1 cellular context compared by ENCODE assay signal in genomic region chr7:151028131-151028947, GRCh38.
TF ChIP-seq lines count a peak whose summit lies in the region.

TSS of gene ABCB8 (plus strand) at chr7:151028450. CDS start at chr7:151028516, 66 bp downstream.

TF ChIP-seq in GM12878, 131 proteins besides CTCF, POLR2A, EP300 and RAD21 (continued from another document and continues in another):
- TF ChIP-seq, protein P1, sequence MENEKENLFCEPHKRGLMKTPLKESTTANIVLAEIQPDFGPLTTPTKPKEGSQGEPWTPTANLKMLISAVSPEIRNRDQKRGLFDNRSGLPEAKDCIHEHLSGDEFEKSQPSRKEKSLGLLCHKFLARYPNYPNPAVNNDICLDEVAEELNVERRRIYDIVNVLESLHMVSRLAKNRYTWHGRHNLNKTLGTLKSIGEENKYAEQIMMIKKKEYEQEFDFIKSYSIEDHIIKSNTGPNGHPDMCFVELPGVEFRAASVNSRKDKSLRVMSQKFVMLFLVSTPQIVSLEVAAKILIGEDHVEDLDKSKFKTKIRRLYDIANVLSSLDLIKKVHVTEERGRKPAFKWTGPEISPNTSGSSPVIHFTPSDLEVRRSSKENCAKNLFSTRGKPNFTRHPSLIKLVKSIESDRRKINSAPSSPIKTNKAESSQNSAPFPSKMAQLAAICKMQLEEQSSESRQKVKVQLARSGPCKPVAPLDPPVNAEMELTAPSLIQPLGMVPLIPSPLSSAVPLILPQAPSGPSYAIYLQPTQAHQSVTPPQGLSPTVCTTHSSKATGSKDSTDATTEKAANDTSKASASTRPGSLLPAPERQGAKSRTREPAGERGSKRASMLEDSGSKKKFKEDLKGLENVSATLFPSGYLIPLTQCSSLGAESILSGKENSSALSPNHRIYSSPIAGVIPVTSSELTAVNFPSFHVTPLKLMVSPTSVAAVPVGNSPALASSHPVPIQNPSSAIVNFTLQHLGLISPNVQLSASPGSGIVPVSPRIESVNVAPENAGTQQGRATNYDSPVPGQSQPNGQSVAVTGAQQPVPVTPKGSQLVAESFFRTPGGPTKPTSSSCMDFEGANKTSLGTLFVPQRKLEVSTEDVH (IDR thresholded peaks at IDR 0.05; ENCODE audit: low read depth, partially characterized antibody) = no peak
- TF ChIP-seq ESRRA (IDR thresholded peaks at IDR 0.05; ENCODE audit: low read length) = no peak
- TF ChIP-seq ETV6 (conservative IDR thresholded peaks at IDR 0.05 in 1 of 2, IDR thresholded peaks at IDR 0.05 in 1 of 2; ENCODE audit: borderline replicate concordance in 1 of 2, low read depth in 1 of 2) = no peak
- no peak for TF ChIP-seq MYB (IDR thresholded peaks at IDR 0.05; ENCODE audit: borderline replicate concordance, low read depth, low read length)
- peak; percentile 59; the same call in 1 of the 2 replicates for TF ChIP-seq SREBF1 (IDR thresholded peaks at IDR 0.05; ENCODE audit: low read length)
- TF ChIP-seq CEBPB (IDR thresholded peaks at IDR 0.05; ENCODE audit: borderline replicate concordance in 1 of 2, low read depth in 2 of 2, low read length in 2 of 2) = no peak
- TF ChIP-seq STAT3 (IDR thresholded peaks at IDR 0.05; ENCODE audit: low read depth, low read length) = no peak
- TF ChIP-seq TAF1 (IDR thresholded peaks at IDR 0.05; ENCODE audit: borderline replicate concordance, low read depth, low read length) = no peak
- peak; percentile 72; the same call in 1 of the 2 replicates for TF ChIP-seq TCF3 (IDR thresholded peaks at IDR 0.05; ENCODE audit: borderline replicate concordance, insufficient read depth, low read depth, low read length)
- TF ChIP-seq KLF5 (IDR thresholded peaks at IDR 0.05; ENCODE audit: partially characterized antibody) = peak; percentile 67
- TF ChIP-seq POLR2AphosphoS5 (IDR thresholded peaks at IDR 0.05; ENCODE audit: low read length) = peak; percentile 50; the same call in 1 of the 2 replicates
- TF ChIP-seq, protein P2, sequence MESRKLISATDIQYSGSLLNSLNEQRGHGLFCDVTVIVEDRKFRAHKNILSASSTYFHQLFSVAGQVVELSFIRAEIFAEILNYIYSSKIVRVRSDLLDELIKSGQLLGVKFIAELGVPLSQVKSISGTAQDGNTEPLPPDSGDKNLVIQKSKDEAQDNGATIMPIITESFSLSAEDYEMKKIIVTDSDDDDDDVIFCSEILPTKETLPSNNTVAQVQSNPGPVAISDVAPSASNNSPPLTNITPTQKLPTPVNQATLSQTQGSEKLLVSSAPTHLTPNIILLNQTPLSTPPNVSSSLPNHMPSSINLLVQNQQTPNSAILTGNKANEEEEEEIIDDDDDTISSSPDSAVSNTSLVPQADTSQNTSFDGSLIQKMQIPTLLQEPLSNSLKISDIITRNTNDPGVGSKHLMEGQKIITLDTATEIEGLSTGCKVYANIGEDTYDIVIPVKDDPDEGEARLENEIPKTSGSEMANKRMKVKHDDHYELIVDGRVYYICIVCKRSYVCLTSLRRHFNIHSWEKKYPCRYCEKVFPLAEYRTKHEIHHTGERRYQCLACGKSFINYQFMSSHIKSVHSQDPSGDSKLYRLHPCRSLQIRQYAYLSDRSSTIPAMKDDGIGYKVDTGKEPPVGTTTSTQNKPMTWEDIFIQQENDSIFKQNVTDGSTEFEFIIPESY (IDR thresholded peaks at IDR 0.05) = no peak
- 0 out of 2 replicates have a peak, but pooled peaks have one; percentile 47 for TF ChIP-seq CBX5 (IDR thresholded peaks at IDR 0.05; ENCODE audit: low read depth)
- TF ChIP-seq DPF2 (IDR thresholded peaks at IDR 0.05) = peak; percentile 95
- TF ChIP-seq CBX3 (IDR thresholded peaks at IDR 0.05; ENCODE audit: borderline replicate concordance, low read depth) = no peak
- peak; percentile 83 for TF ChIP-seq MXI1 (IDR thresholded peaks at IDR 0.05; ENCODE audit: low read depth, low read length)
- TF ChIP-seq FOXK2 (IDR thresholded peaks at IDR 0.05) = no peak
- TF ChIP-seq NFXL1 (IDR thresholded peaks at IDR 0.05; ENCODE audit: borderline replicate concordance) = no peak
- TF ChIP-seq, protein P3, sequence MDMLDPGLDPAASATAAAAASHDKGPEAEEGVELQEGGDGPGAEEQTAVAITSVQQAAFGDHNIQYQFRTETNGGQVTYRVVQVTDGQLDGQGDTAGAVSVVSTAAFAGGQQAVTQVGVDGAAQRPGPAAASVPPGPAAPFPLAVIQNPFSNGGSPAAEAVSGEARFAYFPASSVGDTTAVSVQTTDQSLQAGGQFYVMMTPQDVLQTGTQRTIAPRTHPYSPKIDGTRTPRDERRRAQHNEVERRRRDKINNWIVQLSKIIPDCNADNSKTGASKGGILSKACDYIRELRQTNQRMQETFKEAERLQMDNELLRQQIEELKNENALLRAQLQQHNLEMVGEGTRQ (IDR thresholded peaks at IDR 0.05; ENCODE audit: borderline replicate concordance, low read depth, low read length) = no peak
- TF ChIP-seq, protein P4, sequence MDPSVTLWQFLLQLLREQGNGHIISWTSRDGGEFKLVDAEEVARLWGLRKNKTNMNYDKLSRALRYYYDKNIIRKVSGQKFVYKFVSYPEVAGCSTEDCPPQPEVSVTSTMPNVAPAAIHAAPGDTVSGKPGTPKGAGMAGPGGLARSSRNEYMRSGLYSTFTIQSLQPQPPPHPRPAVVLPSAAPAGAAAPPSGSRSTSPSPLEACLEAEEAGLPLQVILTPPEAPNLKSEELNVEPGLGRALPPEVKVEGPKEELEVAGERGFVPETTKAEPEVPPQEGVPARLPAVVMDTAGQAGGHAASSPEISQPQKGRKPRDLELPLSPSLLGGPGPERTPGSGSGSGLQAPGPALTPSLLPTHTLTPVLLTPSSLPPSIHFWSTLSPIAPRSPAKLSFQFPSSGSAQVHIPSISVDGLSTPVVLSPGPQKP (IDR thresholded peaks at IDR 0.05; ENCODE audit: low read depth, low read length) = peak; percentile 16; the same call in 1 of the 2 replicates
- TF ChIP-seq FOXM1 (IDR thresholded peaks at IDR 0.05; ENCODE audit: low read depth, low read length) = peak; percentile 26; the same call in 1 of the 2 replicates
- no peak for TF ChIP-seq RELA (IDR thresholded peaks at IDR 0.05; ENCODE audit: borderline replicate concordance, partially characterized antibody)
- no peak for TF ChIP-seq MYC (IDR thresholded peaks at IDR 0.05; ENCODE audit: insufficient read depth, insufficient read length, insufficient replicate concordance, low read length, severe bottlenecking)
- TF ChIP-seq, protein P5, sequence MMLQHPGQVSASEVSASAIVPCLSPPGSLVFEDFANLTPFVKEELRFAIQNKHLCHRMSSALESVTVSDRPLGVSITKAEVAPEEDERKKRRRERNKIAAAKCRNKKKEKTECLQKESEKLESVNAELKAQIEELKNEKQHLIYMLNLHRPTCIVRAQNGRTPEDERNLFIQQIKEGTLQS (IDR thresholded peaks at IDR 0.05; ENCODE audit: borderline replicate concordance, extremely low read depth, low read depth, low read length) = no peak
- TF ChIP-seq SPI1 (IDR thresholded peaks at IDR 0.05; ENCODE audit: borderline replicate concordance, insufficient read depth, low read depth, low read length) = peak; percentile 55; the same call in 1 of the 2 replicates
- TF ChIP-seq E4F1 (IDR thresholded peaks at IDR 0.05; ENCODE audit: borderline replicate concordance, partially characterized antibody) = peak; percentile 81
- peak; percentile 86 for TF ChIP-seq YY1 (IDR thresholded peaks at IDR 0.05; ENCODE audit: low read depth, low read length)
- TF ChIP-seq JUND (IDR thresholded peaks at IDR 0.05; ENCODE audit: low read depth, low read length) = no peak
- TF ChIP-seq TARDBP (IDR thresholded peaks at IDR 0.05; ENCODE audit: borderline replicate concordance) = peak; percentile 81; the same call in 1 of the 2 replicates
- TF ChIP-seq ZNF217 (IDR thresholded peaks at IDR 0.05) = no peak
- TF ChIP-seq NRF1 (conservative IDR thresholded peaks at IDR 0.05; ENCODE audit: low read depth, low read length) = no peak
- TF ChIP-seq, protein P6, sequence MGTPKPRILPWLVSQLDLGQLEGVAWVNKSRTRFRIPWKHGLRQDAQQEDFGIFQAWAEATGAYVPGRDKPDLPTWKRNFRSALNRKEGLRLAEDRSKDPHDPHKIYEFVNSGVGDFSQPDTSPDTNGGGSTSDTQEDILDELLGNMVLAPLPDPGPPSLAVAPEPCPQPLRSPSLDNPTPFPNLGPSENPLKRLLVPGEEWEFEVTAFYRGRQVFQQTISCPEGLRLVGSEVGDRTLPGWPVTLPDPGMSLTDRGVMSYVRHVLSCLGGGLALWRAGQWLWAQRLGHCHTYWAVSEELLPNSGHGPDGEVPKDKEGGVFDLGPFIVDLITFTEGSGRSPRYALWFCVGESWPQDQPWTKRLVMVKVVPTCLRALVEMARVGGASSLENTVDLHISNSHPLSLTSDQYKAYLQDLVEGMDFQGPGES (IDR thresholded peaks at IDR 0.05) = peak; percentile 95
- TF ChIP-seq KDM1A (IDR thresholded peaks at IDR 0.05; ENCODE audit: borderline replicate concordance) = no peak
- TF ChIP-seq RB1 (IDR thresholded peaks at IDR 0.05; ENCODE audit: borderline replicate concordance) = peak; percentile 78; the same call in 1 of the 2 replicates
- 0 out of 2 replicates have a peak, but pooled peaks have one; percentile 3 for TF ChIP-seq SREBF2 (IDR thresholded peaks at IDR 0.05; ENCODE audit: low read length)
- peak; percentile 86 for TF ChIP-seq NFYA (IDR thresholded peaks at IDR 0.05; ENCODE audit: borderline replicate concordance, low read depth, low read length)
- no peak for TF ChIP-seq PRDM15 (CRISPR knock-in tag; IDR thresholded peaks at IDR 0.05)
- TF ChIP-seq SMARCA5 (IDR thresholded peaks at IDR 0.05) = 0 out of 2 replicates have a peak, but pooled peaks have one; percentile 60
- TF ChIP-seq NBN (IDR thresholded peaks at IDR 0.05) = peak; percentile 67; the same call in 1 of the 2 replicates
- 0 out of 2 replicates have a peak, but pooled peaks have one; percentile 52 for TF ChIP-seq ZNF687 (IDR thresholded peaks at IDR 0.05)
- 0 out of 2 replicates have a peak, but pooled peaks have one; percentile 24 for TF ChIP-seq MEF2A (IDR thresholded peaks at IDR 0.05; ENCODE audit: insufficient read depth, low read depth, low read length)
- no peak for TF ChIP-seq RAD51 (IDR thresholded peaks at IDR 0.05)
- peak; percentile 86 for TF ChIP-seq HCFC1 (IDR thresholded peaks at IDR 0.05; ENCODE audit: low read length)
- peak; percentile 81; the same call in 1 of the 2 replicates for TF ChIP-seq ZNF207 (IDR thresholded peaks at IDR 0.05; ENCODE audit: borderline replicate concordance)
- TF ChIP-seq TBL1XR1 (IDR thresholded peaks at IDR 0.05; ENCODE audit: low read depth, low read length) = no peak
